Comparison of ENCODE assay signal across 9 cellular contexts in genomic region chr17:81911969-81912368, GRCh38. TPM values are rescaled to one million over a fixed set of nuclear protein-coding genes. Genes with fewer than 3 reads are reported as not detected.
DNase-seq lines count a peak whose midpoint lies in the region; ATAC-seq and TF ChIP-seq lines count a peak whose summit lies in the region.
"Had no signal": no experiment of that assay in that cellular context is flagged by ENCODE, and none has a peak within 500 bp of the region (broad histone marks: within the 10 kb centered on the region; RNA-seq: fewer than 3 reads in every experiment).

No MANE protein-coding gene starts in this region.

- H3K4me1 ChIP-seq in ES-I3 (ENCODE audit: insufficient read depth, low read length) (peaks cover 9% of the 10 kb centered on the region), PC-9 (replicated peaks; ENCODE audit: insufficient read depth) (peaks cover 36% of the 10 kb centered on the region), endodermal cell (ENCODE audit: control insufficient read depth, insufficient read depth, low read length) (peaks cover 10% of the 10 kb centered on the region), gastrocnemius medialis (peaks cover 23 to 27% of the 10 kb centered on the region in 2 donors), left lung (peaks cover 18 to 49% of the 10 kb centered on the region in 2 donors)

- H3K27me3 Mint-ChIP-seq in endodermal cell (ENCODE audit: insufficient read depth) = no peaks in the 10 kb centered on the region

- CTCF ChIA-PET in PC-9 (lab: Charles Lee) = interaction anchor here (0.6 to 1.3 kb wide), 2 partner anchors 11 to 109 kb away, joined by 3 to 6 read pairs; no protein-coding TSS in a partner anchor

- H3K27ac ChIP-seq in PC-9 (peak overlapping the region; percentile 59; the same call in 1 of the 2 replicates), endodermal cell (ENCODE audit: low read depth, low read length) (no peak overlapping the region), gastrocnemius medialis (peak overlapping the region; percentile 72 to 81 (median 77)), left lung (peak overlapping the region in 1 of 2 donors; percentile 48)

- H3K9ac ChIP-seq in ES-I3 (ENCODE audit: low read depth, low read length) (peak overlapping the region; percentile 36; the same call in 1 of the 2 replicates), endodermal cell (ENCODE audit: extremely low read depth, low read length, poor library complexity, severe bottlenecking) (no peak overlapping the region)

- no peak overlapping the region for H2AFZ ChIP-seq in PC-9

- H3K27ac Mint-ChIP-seq in endodermal cell = peak overlapping the region; percentile 52

- POLR2A ChIA-PET in PC-9 (lab: Charles Lee; ENCODE audit: unreplicated experiment) = interaction anchor here (0.5 to 0.7 kb wide), 3 partner anchors 11 to 393 kb away, joined by 3 to 27 read pairs (median 14); no protein-coding TSS in a partner anchor

- H3K36me3 Mint-ChIP-seq in endodermal cell (ENCODE audit: low read depth) = peaks cover 34% of the 10 kb centered on the region

- intact Hi-C loops in PC-9 (cut with micrococcal nuclease; ENCODE audit: unreplicated experiment) (loop anchor here (1.0 to 2.0 kb wide), 4 partner anchors 13 to 111 kb away; partner anchors contain the start of genes CENPX and LRRC45), gastrocnemius medialis (cut with DNase I; ENCODE audit: low total_unique reads) (loop anchor here (1.0 to 5.0 kb wide), 3 partner anchors 21 to 80 kb away; partner anchors contain the start of genes ALYREF, ANAPC11, MCRIP1 and P4HB), left lung (cut with DNase I) (no loop called here)

- H3K27me3 ChIP-seq in PC-9 (ENCODE audit: insufficient read depth, low read depth) (no peaks in the 10 kb centered on the region), endodermal cell (ENCODE audit: control insufficient read depth, insufficient read depth, low read length, poor library complexity, severe bottlenecking) (no peaks in the 10 kb centered on the region), gastrocnemius medialis (no peaks in the 10 kb centered on the region), left lung (no peaks in the 10 kb centered on the region)
- H3K27me3 ChIP-seq: uterus had no signal

- ATAC-seq in gastrocnemius medialis = no peak
- ATAC-seq in left lung = no peak
- no peak for ATAC-seq in GM18861 (IDR thresholded peaks at IDR 0.05; ENCODE audit: unreplicated experiment)

- peaks cover 22% of the 10 kb centered on the region for H3K79me2 ChIP-seq in PC-9 (ENCODE audit: low read depth)

- H3K9me2 ChIP-seq in PC-9 (ENCODE audit: insufficient read depth) = no peaks in the 10 kb centered on the region

- no peak overlapping the region for H3K4me3 ChIP-seq in PC-9
- no peak overlapping the region for H3K4me3 ChIP-seq in endodermal cell (ENCODE audit: low read length)
- H3K4me3 ChIP-seq in gastrocnemius medialis = peak overlapping the region; percentile 12 to 44 (median 32)
- no peak overlapping the region for H3K4me3 ChIP-seq in left lung
- H3K4me3 ChIP-seq: uterus had no signal

- BruUV-seq in PC-9 (replicated peaks; lab: Mats Ljungman, UMichigan) = no TSS peak

- H3F3A ChIP-seq in PC-9 (ENCODE audit: insufficient read depth, low read depth) = peaks cover 41% of the 10 kb centered on the region

- TF ChIP-seq CTCF in PC-9 (conservative IDR thresholded peaks at IDR 0.05) (no peak), endodermal cell (conservative IDR thresholded peaks at IDR 0.05) (no peak), gastrocnemius medialis (IDR thresholded peaks at IDR 0.05 in 4 of 5, conservative IDR thresholded peaks at IDR 0.05 in 1 of 5) (no peak), left lung (IDR thresholded peaks at IDR 0.05) (no peak)

- TF ChIP-seq POLR2A in gastrocnemius medialis (IDR thresholded peaks at IDR 0.05) = no peak

- H3K4me2 ChIP-seq in PC-9 = peak overlapping the region; percentile 63

- in situ Hi-C loops in gastrocnemius medialis (cut with MboI; ENCODE audit: low sequenced_read_pairs in 4 of 4) (no loop called here), G401 (cut with HindIII; ENCODE audit: low sequenced_read_pairs) (no loop called here)

- H3K36me3 ChIP-seq in ES-I3 (ENCODE audit: insufficient read depth, low read length) (no peaks in the 10 kb centered on the region), PC-9 (ENCODE audit: low read depth) (no peaks in the 10 kb centered on the region; the same call in 1 of the 2 replicates), endodermal cell (ENCODE audit: control insufficient read depth, insufficient read depth, low read length) (peaks cover 67% of the 10 kb centered on the region), gastrocnemius medialis (peaks cover 0 to 34% of the 10 kb centered on the region in 2 donors), left lung (peaks cover 0 to 68% of the 10 kb centered on the region in 2 donors)
- H3K36me3 ChIP-seq: uterus had no signal

- no peaks in the 10 kb centered on the region for H3K9me3 ChIP-seq in ES-I3 (ENCODE audit: control insufficient read depth, insufficient read depth, low read length)
- no peaks in the 10 kb centered on the region for H3K9me3 ChIP-seq in PC-9 (ENCODE audit: insufficient read depth, low read depth)
- no peaks in the 10 kb centered on the region for H3K9me3 ChIP-seq in endodermal cell (ENCODE audit: control insufficient read depth, low read length)
- no peaks in the 10 kb centered on the region for H3K9me3 ChIP-seq in gastrocnemius medialis
- H3K9me3 ChIP-seq in left lung = no peaks in the 10 kb centered on the region
- H3K9me3 ChIP-seq: uterus had no signal

- WGBS in endodermal cell (ENCODE audit: insufficient coverage in 1 of 2, insufficient read length in 1 of 2), 2 experiments = 92 to 98% methylated on average over 16 to 19 of the region's 19 CpGs

- peaks cover 7% of the 10 kb centered on the region for H3K4me1 Mint-ChIP-seq in endodermal cell

- H3K4me3 Mint-ChIP-seq in endodermal cell = peak overlapping the region; percentile 81

- no peaks in the 10 kb centered on the region for H3K9me3 Mint-ChIP-seq in endodermal cell

- H4K20me1 ChIP-seq in PC-9 (ENCODE audit: insufficient read depth) = peaks cover 4% of the 10 kb centered on the region; the same call in 1 of the 2 replicates

- DNase-seq in PC-9 = no peak
- DNase-seq in endodermal cell = no peak
- DNase-seq in gastrocnemius medialis = no peak
- no peak for DNase-seq in left lung
- no peak for DNase-seq in SW480 (ENCODE audit: low spot score)
- DNase-seq in G401 (ENCODE audit: low spot score) = no peak

RNA-seq across cellular contexts. Expression of gene PCYT2, which starts 0.8 kb away (rescaled TPM):
- 54.7 and 82.2 TPM in 2 replicates for total RNA-seq in PC-9 (2021)
- 10 to 100 TPM; 66.8 to 70.9 TPM for total RNA-seq in endodermal cell
- 38.9 TPM for polyA plus RNA-seq in endodermal cell (2013, experiment 1 of 2)
- polyA plus RNA-seq in endodermal cell (2013, experiment 2 of 2) = 40.4 TPM
- 10 to 100 TPM; 22.6 to 44.8 (median 37.1) TPM for total RNA-seq in gastrocnemius medialis
- 10 to 100 TPM; 38.0 to 57.7 TPM for total RNA-seq in left lung
- 41.8 and 60.0 TPM in 2 replicates for total RNA-seq in G401 (2014; rRNA removed; shearing (Covaris generic))

RNA-seq across cellular contexts. Expression of gene SIRT7, which starts 6.0 kb away (rescaled TPM):
- total RNA-seq in PC-9 (2021) (78.3 and 98.5 TPM in 2 replicates), endodermal cell (10 to 100 TPM; 21.8 to 22.1 TPM), gastrocnemius medialis (10 to 100 TPM in 1 of 4 donors, 1 to 10 TPM in 3; 7.2 to 11.4 (median 8.3) TPM), left lung (10 to 100 TPM; 23.9 to 37.9 TPM)
- 15.5 TPM for polyA plus RNA-seq in endodermal cell (2013, experiment 1 of 2)
- polyA plus RNA-seq in endodermal cell (2013, experiment 2 of 2) = 12.7 TPM
- 15.4 and 17.6 TPM in 2 replicates for total RNA-seq in G401 (2014; rRNA removed; shearing (Covaris generic))

RNA-seq across cellular contexts. Expression of gene NPB, which starts 9.9 kb away (rescaled TPM):
- total RNA-seq in PC-9 (2021) (0.83 and 1.1 TPM in 2 replicates), endodermal cell (1 to 10 TPM; 3.3 to 3.7 TPM), gastrocnemius medialis (1 to 10 TPM in 2 of 4 donors, under 1 TPM in 1, not detected in 1; 0.46 to 1.4 (median 1.1) TPM), left lung (under 1 TPM; 0.26 to 0.60 TPM)
- polyA plus RNA-seq in endodermal cell (2013, experiment 1 of 2) = 1.0 TPM
- 1.2 TPM for polyA plus RNA-seq in endodermal cell (2013, experiment 2 of 2)
- total RNA-seq in G401 (2014; rRNA removed; shearing (Covaris generic)) = 0.41 and 0.74 TPM in 2 replicates

RNA-seq across cellular contexts. Expression of gene MAFG, which starts 15.6 kb away (rescaled TPM):
- 79.5 and 85.9 TPM in 2 replicates for total RNA-seq in PC-9 (2021)
- total RNA-seq in endodermal cell = 10 to 100 TPM; 39.9 to 54.1 TPM
- 16.8 TPM for polyA plus RNA-seq in endodermal cell (2013, experiment 1 of 2)
- 15.6 TPM for polyA plus RNA-seq in endodermal cell (2013, experiment 2 of 2)
- 10 to 100 TPM; 37.1 to 65.5 (median 51.9) TPM for total RNA-seq in gastrocnemius medialis
- total RNA-seq in left lung = 10 to 100 TPM; 25.3 to 39.8 TPM
- 14.5 and 15.6 TPM in 2 replicates for total RNA-seq in G401 (2014; rRNA removed; shearing (Covaris generic))

RNA-seq across cellular contexts. Expression of gene ANAPC11, which starts 20.4 kb away (rescaled TPM):
- 187 and 256 TPM in 2 replicates for total RNA-seq in PC-9 (2021)
- 100 to 1,000 TPM; 161 to 195 TPM for total RNA-seq in endodermal cell
- polyA plus RNA-seq in endodermal cell (2013, experiment 1 of 2) = 211 TPM
- polyA plus RNA-seq in endodermal cell (2013, experiment 2 of 2) = 200 TPM
- 100 to 1,000 TPM; 173 to 258 (median 197) TPM for total RNA-seq in gastrocnemius medialis
- total RNA-seq in left lung = 100 to 1,000 TPM; 121 to 124 TPM
- 194 and 216 TPM in 2 replicates for total RNA-seq in G401 (2014; rRNA removed; shearing (Covaris generic))

Comparison
In these comparisons a context has a peak if more than half of its experiments do, and no peak if none do; other contexts are left out.
1. H3K4me3 ChIP-seq: peak in gastrocnemius medialis (4 of 4); none in PC-9 (single experiment), endodermal cell (single experiment) and left lung (0 of 2).
2. intact Hi-C loops: an anchor here in PC-9 (1.0 to 2.0 kb wide) and gastrocnemius medialis (1.0 to 5.0 kb wide); none called in left lung.